In the genomic region with DNA sequence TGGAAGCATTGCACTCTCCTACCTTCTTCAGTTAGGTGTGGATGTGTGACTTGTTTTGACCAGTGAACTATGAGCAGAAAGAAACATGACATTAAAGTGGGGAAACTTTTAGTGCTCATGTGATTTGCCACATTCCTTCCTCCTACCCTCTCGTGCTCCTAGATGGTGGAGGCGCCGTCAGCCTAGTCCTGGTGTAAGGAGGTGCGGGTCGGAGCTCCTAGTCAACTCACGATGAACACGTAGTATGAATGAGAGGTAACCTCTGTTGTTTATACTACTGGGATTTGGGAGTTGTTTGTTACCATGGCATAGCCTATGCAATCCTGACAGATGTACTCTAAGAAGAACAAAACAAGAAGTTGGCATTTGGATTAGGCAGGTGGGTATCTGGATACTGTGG, we compare ENCODE assay signal across 15 cellular contexts.
"Had no signal": no experiment of that assay in that cellular context is flagged by ENCODE, and none has a peak within 500 bp of the region (broad histone marks: within the 10 kb centered on the region; RNA-seq: fewer than 3 reads in every experiment).

No MANE protein-coding gene starts in this region.

- H3K27ac Mint-ChIP-seq: activated CD4-positive, alpha-beta T cell treated with anti-CD3 and anti-CD28 coated beads, Interleukin-2, amount 10 ng/mL, durations not matched to agents 7 days and 5 days; T-helper 2 cell treated with Interferon-gamma antibody and Interleukin-4, amounts not matched to agents 5 μg/mL and 100 μg/mL, for 36 hours had no signal

- H3K4me3 ChIP-seq: adrenal gland, prostate gland, SK-N-MC had no signal

- H3K4me3 Mint-ChIP-seq: activated CD4-positive, alpha-beta T cell treated with anti-CD3 and anti-CD28 coated beads, Interleukin-2, amount 10 ng/mL, durations not matched to agents 7 days and 5 days; T-helper 2 cell treated with Interferon-gamma antibody and Interleukin-4, amounts not matched to agents 5 μg/mL and 100 μg/mL, for 36 hours had no signal

- H3K4me1 ChIP-seq: prostate gland had no signal

- ATAC-seq: activated naive CD4-positive, alpha-beta T cell treated with anti-CD3 and anti-CD28 coated beads, Interleukin-2, amount 50 U/mL, for 72 hours; left lobe of liver had no signal

- H3K27ac ChIP-seq: prostate gland, SK-N-MC had no signal

- DNase-seq: activated CD4-positive, alpha-beta T cell treated with anti-CD3 and anti-CD28 coated beads, Interleukin-2, amount 10 ng/mL, durations not matched to agents 7 days and 5 days; activated CD8-positive, alpha-beta memory T cell treated with anti-CD3 and anti-CD28 coated beads for 24 hours; activated CD8-positive, alpha-beta memory T cell treated with anti-CD3 and anti-CD28 coated beads, Interleukin-2, amount 50 U/mL, for 48 hours; activated effector memory CD4-positive, alpha-beta T cell treated with Interleukin-2 at 50 U/mL for 16 hours; activated T-cell treated with anti-CD3 and anti-CD28 coated beads, Interleukin-2, amount 50 U/mL, for 48 hours; adrenal gland; erythroblast; foreskin melanocyte; right cardiac atrium; stimulated activated CD4-positive, alpha-beta T cell treated with anti-CD3 and anti-CD28 coated beads, Interleukin-2, amount 100 ng/mL, for 24 hours had no signal

- H3K36me3 ChIP-seq: adrenal gland, prostate gland had no signal

- H3K9me3 ChIP-seq: adrenal gland, prostate gland had no signal

- H3K27me3 Mint-ChIP-seq: activated CD4-positive, alpha-beta T cell treated with anti-CD3 and anti-CD28 coated beads, Interleukin-2, amount 10 ng/mL, durations not matched to agents 7 days and 5 days had no signal

- H3K27me3 ChIP-seq: adrenal gland had no signal
